15 cellular contexts compared by ENCODE assay signal in the genomic region with DNA sequence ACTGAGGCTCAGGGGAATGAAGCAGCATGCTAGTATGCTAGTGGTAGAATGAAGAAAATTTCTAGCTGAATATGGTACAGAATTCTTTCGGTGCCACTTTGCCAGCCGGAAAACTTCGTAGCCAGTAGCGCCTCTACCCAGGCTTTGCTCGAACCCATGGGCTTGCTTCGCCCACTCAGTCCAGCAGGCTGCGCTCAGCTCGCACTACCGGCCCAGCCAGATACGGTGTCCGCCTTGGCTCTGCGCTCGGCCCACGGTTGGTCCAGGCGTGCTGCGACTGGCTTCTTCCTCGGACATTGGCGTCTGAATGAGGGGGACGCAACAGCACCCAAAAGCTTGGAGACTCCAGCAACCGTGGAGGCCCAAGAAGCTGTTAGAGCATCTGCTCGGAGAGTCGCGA.
"Had no signal": no experiment of that assay in that cellular context is flagged by ENCODE, and none has a peak within 500 bp of the region (broad histone marks: within the 10 kb centered on the region; RNA-seq: fewer than 3 reads in every experiment).

No MANE protein-coding gene starts in this region.

- FAIRE-seq: TTC549 had no signal

- DNase-seq: activated CD4-positive, alpha-beta T cell treated with anti-CD3 and anti-CD28 coated beads, Interleukin-2, amount 50 U/mL, for 1 hour; body of pancreas; central memory CD4-positive, alpha-beta T cell; effector CD8-positive, alpha-beta T cell; gastrocnemius medialis; left ventricle myocardium inferior; retina; stimulated activated CD4-positive, alpha-beta T cell treated with anti-CD3 and anti-CD28 coated beads, Interleukin-15, amount 100 ng/mL, for 24 hours; stimulated activated CD4-positive, alpha-beta T cell treated with anti-CD3 and anti-CD28 coated beads, Interleukin-4, amount 100 ng/mL, for 4 hours; stomach had no signal

- H3K9me3 ChIP-seq: body of pancreas, gastrocnemius medialis, vagina had no signal

- H2AFZ ChIP-seq: parathyroid adenoma had no signal

- H3K4me1 ChIP-seq: body of pancreas, gastrocnemius medialis, left ventricle myocardium inferior, parathyroid adenoma, stomach, vagina had no signal

- H3K79me2 ChIP-seq: parathyroid adenoma had no signal

- H3K27ac ChIP-seq: body of pancreas, coronary artery, epithelial cell of prostate, gastrocnemius medialis, left ventricle myocardium inferior, parathyroid adenoma, stomach, vagina had no signal

- H3K27me3 ChIP-seq: body of pancreas, gastrocnemius medialis, stomach, vagina had no signal

- H3K36me3 ChIP-seq: gastrocnemius medialis, left ventricle myocardium inferior, stomach, vagina had no signal

- H3K4me3 ChIP-seq: body of pancreas, coronary artery, gastrocnemius medialis, left ventricle myocardium inferior, stomach, vagina had no signal

- H3K9ac ChIP-seq: parathyroid adenoma had no signal
